ENCODE assay signal across 24 cellular contexts in genomic region chr7:40186586-40186985, GRCh38. TPM values are rescaled to one million over a fixed set of nuclear protein-coding genes. Genes with fewer than 3 reads are reported as not detected.
DNase-seq lines count a peak whose midpoint lies in the region; TF ChIP-seq lines count a peak whose summit lies in the region.
"Had no signal": no experiment of that assay in that cellular context is flagged by ENCODE, and none has a peak within 500 bp of the region (broad histone marks: within the 10 kb centered on the region; RNA-seq: fewer than 3 reads in every experiment).

No MANE protein-coding gene starts in this region.

- H3K36me3 ChIP-seq in brain microvascular endothelial cell (replicated peaks), result no peaks in the 10 kb centered on the region
- H3K36me3 ChIP-seq: left ventricle myocardium inferior, thyroid gland had no signal

- no peak overlapping the region for H3K27ac ChIP-seq in brain microvascular endothelial cell
- H3K27ac ChIP-seq: dorsolateral prefrontal cortex, epithelial cell of prostate, left ventricle myocardium inferior, SK-N-MC, thyroid gland had no signal

- TF ChIP-seq CTCF in brain microvascular endothelial cell (IDR thresholded peaks at IDR 0.05; ENCODE audit: low read depth, low read length, missing control alignments), result peak; percentile 33
- TF ChIP-seq CTCF in GM20000 (IDR thresholded peaks at IDR 0.05; ENCODE audit: extremely low read depth, missing control alignments), result no peak

- H3K27me3 ChIP-seq in brain microvascular endothelial cell (replicated peaks), result no peaks in the 10 kb centered on the region
- H3K27me3 ChIP-seq: dorsolateral prefrontal cortex, thyroid gland had no signal

- no peak overlapping the region for H3K4me3 ChIP-seq in brain microvascular endothelial cell (ENCODE audit: low read depth, low read length)
- H3K4me3 ChIP-seq: dorsolateral prefrontal cortex, left ventricle myocardium inferior, SK-N-MC, thyroid gland had no signal

- DNase-seq in ELF-1 (ENCODE audit: low read depth, low spot score), result peak; percentile 13
- peak; percentile 13 for DNase-seq in HuH-7 (ENCODE audit: low spot score)
- no peak for DNase-seq in brain microvascular endothelial cell
- DNase-seq in iPS-NIHi11 (ENCODE audit: low spot score), result peak; percentile 36
- DNase-seq in occipital lobe (lab: John Stamatoyannopoulos, UW), result no peak
- no peak for DNase-seq in Ammon's horn (ENCODE audit: low spot score)
- no peak for DNase-seq in activated CD8-positive, alpha-beta memory T cell treated with anti-CD3 and anti-CD28 coated beads for 24 hours
- no peak for DNase-seq in GM20000 (ENCODE audit: low spot score)
- DNase-seq: activated CD4-positive, alpha-beta T cell treated with anti-CD3 and anti-CD28 coated beads for 1 hour; activated naive CD4-positive, alpha-beta T cell treated with anti-CD3 and anti-CD28 coated beads, Interleukin-2, amount 50 U/mL, for 16 hours; activated T-cell treated with anti-CD3 and anti-CD28 coated beads, Interleukin-2, amount 50 U/mL, for 72 hours; anterior cingulate cortex; caudate nucleus; dorsolateral prefrontal cortex; left ventricle myocardium inferior; NCI-H1105 treated with DMSO at 0.1 percent for 48 hours; NCI-H2081 treated with DMSO at 0.1 percent for 48 hours; small intestine; stimulated activated naive CD8-positive, alpha-beta T cell treated with anti-CD3 and anti-CD28 coated beads, Interleukin-15, Interleukin-2, amounts not matched to agents 100 U/mL and 50 U/mL, for 24 hours; T-helper 9 cell; thyroid gland had no signal

- in situ Hi-C loops in brain microvascular endothelial cell (cut with HindIII; ENCODE audit: low pct_ligation_motif_present, low sequenced_read_pairs), result no loop called here

RNA-seq across cellular contexts. Expression of gene SUGCT, which starts 51.8 kb away (rescaled TPM):
- total RNA-seq in occipital lobe, result 3.9 TPM
- total RNA-seq: HT-29 had no signal

RNA-seq across cellular contexts. Expression of gene MPLKIP, which starts 52.2 kb away (rescaled TPM):
- 13.4 TPM for total RNA-seq in occipital lobe

Comparison
In these comparisons a context has a peak if more than half of its experiments do, and no peak if none do; other contexts are left out.
1. DNase-seq: peak in ELF-1 (single experiment), HuH-7 (single experiment) and iPS-NIHi11 (single experiment); none in brain microvascular endothelial cell (single experiment), occipital lobe (single experiment), Ammon's horn (single experiment), activated CD8-positive, alpha-beta memory T cell treated with anti-CD3 and anti-CD28 coated beads for 24 hours (single experiment) and GM20000 (single experiment).